ENCODE assay signal across 8 cellular contexts in genomic region chr14:55271572-55272414, GRCh38. TPM values are rescaled to one million over a fixed set of nuclear protein-coding genes. Genes with fewer than 3 reads are reported as not detected.
DNase-seq lines count a peak whose midpoint lies in the region; ATAC-seq and TF ChIP-seq lines count a peak whose summit lies in the region.

No MANE protein-coding gene starts in this region.

- intact Hi-C loops in right lobe of liver (cut with DNase I): no loop called here

- H3K4me1 ChIP-seq in right lobe of liver: peaks cover 0 to 28% (median 10%) of the 10 kb centered on the region in 4 donors

- no peaks in the 10 kb centered on the region for H3K27me3 ChIP-seq in right lobe of liver

- peak overlapping the region; percentile 95 to 97 (median 96) for H3K27ac ChIP-seq in right lobe of liver

- peak overlapping the region; percentile 84 to 95 (median 92) for H3K4me3 ChIP-seq in right lobe of liver

- TF ChIP-seq POLR2A in right lobe of liver (IDR thresholded peaks at IDR 0.05): peak; percentile 20

- no peaks in the 10 kb centered on the region for H3K36me3 ChIP-seq in right lobe of liver

- no peaks in the 10 kb centered on the region for H3K9me3 ChIP-seq in right lobe of liver

- TF ChIP-seq CTCF in right lobe of liver (IDR thresholded peaks at IDR 0.05): no peak

- DNase-seq in Ammon's horn (ENCODE audit: low spot score): peak; percentile 63
- DNase-seq in NCI-H460 (ENCODE audit: extremely low read depth, low read depth): peak; percentile 64
- DNase-seq in activated CD4-positive, alpha-beta T cell treated with anti-CD3 and anti-CD28 coated beads, Interleukin-2, amount 50 U/mL, for 24 hours (ENCODE audit: low read depth in 1 of 2, low spot score in 1 of 2): peak; percentile 28 to 32
- DNase-seq in dermis microvascular lymphatic vessel endothelial cell (ENCODE audit: low read depth in 2 of 2): peak; percentile 54 to 80
- DNase-seq in right lobe of liver: peak; percentile 72 to 83 (median 75)
- peak; percentile 40 for DNase-seq in stimulated activated CD4-positive, alpha-beta T cell treated with anti-CD3 and anti-CD28 coated beads, Interleukin-4, amount 100 ng/mL, for 1 hour

- ATAC-seq in GM18909 (IDR thresholded peaks at IDR 0.05; ENCODE audit: poor library complexity, unreplicated experiment) (peak; percentile 42), HG03159 (IDR thresholded peaks at IDR 0.05; ENCODE audit: unreplicated experiment) (peak; percentile 49), right lobe of liver (peak; percentile 47 to 68 (median 58))

- WGBS in right lobe of liver (ENCODE audit: insufficient coverage, low coverage, low lambda C conversion rate, missing lambda C conversion rate): under 1% methylated on average over 16 of the region's 82 CpGs

RNA-seq across cellular contexts. Expression of gene FBXO34, which starts 0.6 kb away (rescaled TPM):
- 19.8 and 21.4 TPM in 2 replicates for total RNA-seq in NCI-H460 (2014; rRNA removed; shearing (Covaris generic))
- 24.1 and 28.3 TPM in 2 replicates for polyA plus RNA-seq in NCI-H460 (2014; cell fraction: nucleus; rRNA removed)
- total RNA-seq in dermis microvascular lymphatic vessel endothelial cell (18.9 and 25.7 TPM in 2 replicates), right lobe of liver (10 to 100 TPM in 1 of 6 experiments, 1 to 10 TPM in 5; 6.2 to 10.3 (median 8.7) TPM)

Comparison
In these comparisons a context has a peak if more than half of its experiments do, and no peak if none do; other contexts are left out.
1. Peak in every context shown above with its lines: DNase-seq, ATAC-seq, H3K4me3 ChIP-seq and H3K27ac ChIP-seq.